ENCODE assay signal across 2 cellular contexts in the genomic region with DNA sequence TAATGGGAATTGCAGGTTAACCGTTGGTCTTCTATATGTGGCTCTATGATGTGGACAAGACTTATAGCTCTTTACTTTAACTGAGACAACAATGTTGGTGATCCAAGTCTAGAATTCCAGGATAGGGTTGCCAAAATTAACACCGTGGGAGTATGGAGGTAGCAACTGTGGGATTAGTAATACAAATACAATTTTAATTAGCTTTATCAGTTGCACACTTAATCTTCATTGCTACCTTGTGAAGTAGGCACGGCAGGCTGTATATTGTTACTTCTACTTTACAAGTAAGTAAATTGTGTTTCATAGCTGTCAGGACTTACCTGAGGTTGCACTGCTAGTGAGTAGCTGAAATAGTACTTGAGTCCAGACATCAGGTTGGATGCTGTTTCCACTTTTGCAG.
TF ChIP-seq lines count a peak whose summit lies in the region.

No MANE protein-coding gene starts in this region.

TF ChIP-seq in IMR-90, 13 proteins besides CTCF, POLR2A, EP300 and RAD21:
- TF ChIP-seq MXI1 (IDR thresholded peaks at IDR 0.05; ENCODE audit: borderline replicate concordance, low read depth, low read length) (no peak), NFE2L2 (IDR thresholded peaks at IDR 0.05; ENCODE audit: low read depth, low read length) (no peak), BHLHE40 (IDR thresholded peaks at IDR 0.05; ENCODE audit: low read depth, low read length) (no peak), SMC3 (IDR thresholded peaks at IDR 0.05; ENCODE audit: low read depth, low read length) (no peak), CHD1 (IDR thresholded peaks at IDR 0.05; ENCODE audit: low read depth, low read length) (no peak)
TF ChIP-seq in IMR-90: peak in this region for 0.

TF ChIP-seq in WTC11, 78 proteins besides CTCF, POLR2A, EP300 and RAD21:
- TF ChIP-seq PRRX2 (CRISPR knock-in tag; IDR thresholded peaks at IDR 0.05) (no peak), KAT7 (CRISPR knock-in tag; IDR thresholded peaks at IDR 0.05; ENCODE audit: borderline replicate concordance) (no peak), ZNF671 (CRISPR knock-in tag; IDR thresholded peaks at IDR 0.05) (no peak), ZNF138 (CRISPR knock-in tag; conservative IDR thresholded peaks at IDR 0.05) (no peak), NFATC4 (CRISPR knock-in tag; IDR thresholded peaks at IDR 0.05) (no peak), ZNF232 (CRISPR knock-in tag; IDR thresholded peaks at IDR 0.05) (no peak), GTF2I (CRISPR knock-in tag; conservative IDR thresholded peaks at IDR 0.05) (no peak), OVOL2 (CRISPR knock-in tag; IDR thresholded peaks at IDR 0.05; ENCODE audit: borderline replicate concordance) (no peak), EMX1 (CRISPR knock-in tag; IDR thresholded peaks at IDR 0.05) (no peak), ZNF396 (CRISPR knock-in tag; IDR thresholded peaks at IDR 0.05; ENCODE audit: borderline replicate concordance) (no peak), SOX15 (CRISPR knock-in tag; IDR thresholded peaks at IDR 0.05) (no peak)
- TF ChIP-seq, protein P1, sequence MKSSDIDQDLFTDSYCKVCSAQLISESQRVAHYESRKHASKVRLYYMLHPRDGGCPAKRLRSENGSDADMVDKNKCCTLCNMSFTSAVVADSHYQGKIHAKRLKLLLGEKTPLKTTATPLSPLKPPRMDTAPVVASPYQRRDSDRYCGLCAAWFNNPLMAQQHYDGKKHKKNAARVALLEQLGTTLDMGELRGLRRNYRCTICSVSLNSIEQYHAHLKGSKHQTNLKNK (CRISPR knock-in tag; IDR thresholded peaks at IDR 0.05): no peak
- TF ChIP-seq, protein P2, sequence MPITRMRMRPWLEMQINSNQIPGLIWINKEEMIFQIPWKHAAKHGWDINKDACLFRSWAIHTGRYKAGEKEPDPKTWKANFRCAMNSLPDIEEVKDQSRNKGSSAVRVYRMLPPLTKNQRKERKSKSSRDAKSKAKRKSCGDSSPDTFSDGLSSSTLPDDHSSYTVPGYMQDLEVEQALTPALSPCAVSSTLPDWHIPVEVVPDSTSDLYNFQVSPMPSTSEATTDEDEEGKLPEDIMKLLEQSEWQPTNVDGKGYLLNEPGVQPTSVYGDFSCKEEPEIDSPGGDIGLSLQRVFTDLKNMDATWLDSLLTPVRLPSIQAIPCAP (CRISPR knock-in tag; IDR thresholded peaks at IDR 0.05): no peak
- TF ChIP-seq, protein P3, sequence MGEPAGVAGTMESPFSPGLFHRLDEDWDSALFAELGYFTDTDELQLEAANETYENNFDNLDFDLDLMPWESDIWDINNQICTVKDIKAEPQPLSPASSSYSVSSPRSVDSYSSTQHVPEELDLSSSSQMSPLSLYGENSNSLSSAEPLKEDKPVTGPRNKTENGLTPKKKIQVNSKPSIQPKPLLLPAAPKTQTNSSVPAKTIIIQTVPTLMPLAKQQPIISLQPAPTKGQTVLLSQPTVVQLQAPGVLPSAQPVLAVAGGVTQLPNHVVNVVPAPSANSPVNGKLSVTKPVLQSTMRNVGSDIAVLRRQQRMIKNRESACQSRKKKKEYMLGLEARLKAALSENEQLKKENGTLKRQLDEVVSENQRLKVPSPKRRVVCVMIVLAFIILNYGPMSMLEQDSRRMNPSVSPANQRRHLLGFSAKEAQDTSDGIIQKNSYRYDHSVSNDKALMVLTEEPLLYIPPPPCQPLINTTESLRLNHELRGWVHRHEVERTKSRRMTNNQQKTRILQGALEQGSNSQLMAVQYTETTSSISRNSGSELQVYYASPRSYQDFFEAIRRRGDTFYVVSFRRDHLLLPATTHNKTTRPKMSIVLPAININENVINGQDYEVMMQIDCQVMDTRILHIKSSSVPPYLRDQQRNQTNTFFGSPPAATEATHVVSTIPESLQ (CRISPR knock-in tag; IDR thresholded peaks at IDR 0.05): no peak
